Comparison of ENCODE assay signal across 6 cellular contexts in genomic region chr1:840592-840991, GRCh38.
DNase-seq lines count a peak whose midpoint lies in the region; ATAC-seq, FAIRE-seq and TF ChIP-seq lines count a peak whose summit lies in the region.
"Not testable (repeated sequence)": the region's sequence is repeated elsewhere in the genome, so short reads cannot be mapped to it uniquely, and the experiment has no call there.

No MANE protein-coding gene starts in this region.

- H3K36me3 ChIP-seq in CD4-positive, CD25-positive, alpha-beta regulatory T cell (ENCODE audit: control insufficient read depth, insufficient read depth, low read length); CD8-positive, alpha-beta memory T cell (ENCODE audit: insufficient read depth, low read length): not testable (repeated sequence)

- intact Hi-C loops in activated CD8-positive, alpha-beta T cell treated with anti-CD3 and anti-CD28 coated beads for 36 hours (cut with micrococcal nuclease), result not testable (repeated sequence)

- CTCF ChIA-PET in CD8-positive, alpha-beta memory T cell (lab: Charles Lee); T-cell (lab: Charles Lee); activated CD8-positive, alpha-beta T cell treated with anti-CD3 and anti-CD28 coated beads for 36 hours (lab: Charles Lee): not testable (repeated sequence)

- ATAC-seq in CD4-positive, CD25-positive, alpha-beta regulatory T cell (ENCODE audit: low read depth in 2 of 2), result not testable (repeated sequence)
- peak in 1 of 4 experiments; percentile 23 for ATAC-seq in T-cell (replicated peaks in 1 of 4)
- ATAC-seq in activated CD8-positive, alpha-beta T cell treated with anti-CD3 and anti-CD28 coated beads for 36 hours, result peak; percentile 17

- POLR2A ChIA-PET in CD8-positive, alpha-beta memory T cell (lab: Charles Lee); T-cell (lab: Charles Lee); activated CD8-positive, alpha-beta T cell treated with anti-CD3 and anti-CD28 coated beads for 36 hours (lab: Charles Lee): not testable (repeated sequence)

- H3K27me3 ChIP-seq in CD4-positive, CD25-positive, alpha-beta regulatory T cell (ENCODE audit: control insufficient read depth, insufficient read depth, low read length); CD8-positive, alpha-beta memory T cell (ENCODE audit: insufficient read depth, low read length, poor library complexity, severe bottlenecking): not testable (repeated sequence)

- not testable (repeated sequence) for H3K36me3 Mint-ChIP-seq in CD4-positive, CD25-positive, alpha-beta regulatory T cell; CD8-positive, alpha-beta memory T cell; T-cell; activated naive CD4-positive, alpha-beta T cell treated with anti-CD3 and anti-CD28 coated beads, Interleukin-2, amount 50 U/mL, for 24 hours
- H3K36me3 Mint-ChIP-seq in activated CD8-positive, alpha-beta T cell treated with anti-CD3 and anti-CD28 coated beads for 36 hours (ENCODE audit: low read depth), result peaks cover 22% of the 10 kb centered on the region

- not testable (repeated sequence) for TF ChIP-seq CTCF in activated CD8-positive, alpha-beta T cell treated with anti-CD3 and anti-CD28 coated beads for 36 hours (IDR thresholded peaks at IDR 0.05)

- not testable (repeated sequence) for H3K27me3 Mint-ChIP-seq in CD4-positive, CD25-positive, alpha-beta regulatory T cell; CD8-positive, alpha-beta memory T cell; T-cell; activated CD8-positive, alpha-beta T cell treated with anti-CD3 and anti-CD28 coated beads for 36 hours; activated naive CD4-positive, alpha-beta T cell treated with anti-CD3 and anti-CD28 coated beads, Interleukin-2, amount 50 U/mL, for 24 hours

- peak overlapping the region in 3 of 4 donors; percentile 0 to 47 (median 34) for H3K4me3 Mint-ChIP-seq in CD4-positive, CD25-positive, alpha-beta regulatory T cell
- not testable (repeated sequence) for H3K4me3 Mint-ChIP-seq in CD8-positive, alpha-beta memory T cell; activated CD8-positive, alpha-beta T cell treated with anti-CD3 and anti-CD28 coated beads for 36 hours
- peak overlapping the region in 1 of 3 donors; percentile 66 for H3K4me3 Mint-ChIP-seq in T-cell
- H3K4me3 Mint-ChIP-seq in activated naive CD4-positive, alpha-beta T cell treated with anti-CD3 and anti-CD28 coated beads, Interleukin-2, amount 50 U/mL, for 24 hours, result peak overlapping the region; percentile 3

- H3K27ac ChIP-seq in CD4-positive, CD25-positive, alpha-beta regulatory T cell (ENCODE audit: insufficient read depth, low read length, poor library complexity, severe bottlenecking), result peak overlapping the region; percentile 39
- H3K27ac ChIP-seq in CD8-positive, alpha-beta memory T cell (ENCODE audit: low read depth, low read length), result not testable (repeated sequence)

- not testable (repeated sequence) for H3K9me3 Mint-ChIP-seq in CD4-positive, CD25-positive, alpha-beta regulatory T cell; CD8-positive, alpha-beta memory T cell; T-cell; activated CD8-positive, alpha-beta T cell treated with anti-CD3 and anti-CD28 coated beads for 36 hours; activated naive CD4-positive, alpha-beta T cell treated with anti-CD3 and anti-CD28 coated beads, Interleukin-2, amount 50 U/mL, for 24 hours

- FAIRE-seq in islet of Langerhans (lab: Jason Lieb, UNC), result peak; percentile 30

- peaks cover 24 to 67% (median 36%) of the 10 kb centered on the region in 4 donors for H3K4me1 Mint-ChIP-seq in CD4-positive, CD25-positive, alpha-beta regulatory T cell
- peaks cover 29 to 54% (median 45%) of the 10 kb centered on the region in 3 donors for H3K4me1 Mint-ChIP-seq in CD8-positive, alpha-beta memory T cell
- H3K4me1 Mint-ChIP-seq in T-cell, result peaks cover 72 to 82% (median 81%) of the 10 kb centered on the region in 3 donors
- H3K4me1 Mint-ChIP-seq in activated CD8-positive, alpha-beta T cell treated with anti-CD3 and anti-CD28 coated beads for 36 hours (ENCODE audit: low read depth), result peaks cover 61% of the 10 kb centered on the region
- H3K4me1 Mint-ChIP-seq in activated naive CD4-positive, alpha-beta T cell treated with anti-CD3 and anti-CD28 coated beads, Interleukin-2, amount 50 U/mL, for 24 hours, result peaks cover 84% of the 10 kb centered on the region

- not testable (repeated sequence) for DNase-seq in CD4-positive, CD25-positive, alpha-beta regulatory T cell; CD8-positive, alpha-beta memory T cell; T-cell; activated CD8-positive, alpha-beta T cell treated with anti-CD3 and anti-CD28 coated beads for 36 hours

- peak overlapping the region; percentile 2 to 92 (median 90) for H3K27ac Mint-ChIP-seq in CD4-positive, CD25-positive, alpha-beta regulatory T cell
- peak overlapping the region in 5 of 8 donors; percentile 9 to 70 (median 64) for H3K27ac Mint-ChIP-seq in CD8-positive, alpha-beta memory T cell
- H3K27ac Mint-ChIP-seq in T-cell, result peak overlapping the region; percentile 97
- peak overlapping the region; percentile 74 for H3K27ac Mint-ChIP-seq in activated CD8-positive, alpha-beta T cell treated with anti-CD3 and anti-CD28 coated beads for 36 hours
- H3K27ac Mint-ChIP-seq in activated naive CD4-positive, alpha-beta T cell treated with anti-CD3 and anti-CD28 coated beads, Interleukin-2, amount 50 U/mL, for 24 hours, result peak overlapping the region; percentile 42

- H3K9me3 ChIP-seq in CD4-positive, CD25-positive, alpha-beta regulatory T cell (ENCODE audit: control insufficient read depth in 2 of 2, low read length in 2 of 2); CD8-positive, alpha-beta memory T cell (ENCODE audit: low read length): not testable (repeated sequence)

- H3K4me1 ChIP-seq in CD4-positive, CD25-positive, alpha-beta regulatory T cell (ENCODE audit: control insufficient read depth, insufficient read depth, low read length, poor library complexity, severe bottlenecking), result peaks cover 33% of the 10 kb centered on the region
- H3K4me1 ChIP-seq in CD8-positive, alpha-beta memory T cell (ENCODE audit: insufficient read depth, low read length), result peaks cover 33% of the 10 kb centered on the region

- not testable (repeated sequence) for H3K4me3 ChIP-seq in CD4-positive, CD25-positive, alpha-beta regulatory T cell (ENCODE audit: low read depth, low read length); CD8-positive, alpha-beta memory T cell (ENCODE audit: low read length)

Comparison
In these comparisons a context has a peak if more than half of its experiments do, and no peak if none do; other contexts are left out.
1. H3K27ac Mint-ChIP-seq: peak in every context shown above with its lines; median percentile 97 in T-cell; 90 in CD4-positive, CD25-positive, alpha-beta regulatory T cell; 74 in activated CD8-positive, alpha-beta T cell treated with anti-CD3 and anti-CD28 coated beads for 36 hours; 64 in CD8-positive, alpha-beta memory T cell; 42 in activated naive CD4-positive, alpha-beta T cell treated with anti-CD3 and anti-CD28 coated beads, Interleukin-2, amount 50 U/mL, for 24 hours.